ENCODE assay signal across 15 cellular contexts in genomic region chr17:55140751-55141150, GRCh38.
DNase-seq lines count a peak whose midpoint lies in the region; ATAC-seq, FAIRE-seq and TF ChIP-seq lines count a peak whose summit lies in the region.
"Had no signal": no experiment of that assay in that cellular context is flagged by ENCODE, and none has a peak within 500 bp of the region (broad histone marks: within the 10 kb centered on the region; RNA-seq: fewer than 3 reads in every experiment).

No MANE protein-coding gene starts in this region.

- peak overlapping the region; percentile 32; the same call in 1 of the 2 replicates for H3K27ac ChIP-seq in SK-N-MC
- no peak overlapping the region for H3K27ac ChIP-seq in keratinocyte (ENCODE audit: control insufficient read depth, insufficient read depth, low read length)
- H3K27ac ChIP-seq: 22Rv1; BLaER1 treated with 17β-estradiol and CSF1 and Interleukin-3, amounts not matched to agents 10 nM and 100 nM; GM23248 had no signal

- POLR2A ChIA-PET in naive thymus-derived CD8-positive, alpha-beta T cell (lab: Charles Lee): no interaction called here

- no peaks in the 10 kb centered on the region for H3K9me3 Mint-ChIP-seq in naive thymus-derived CD8-positive, alpha-beta T cell

- FAIRE-seq in keratinocyte (lab: Jason Lieb, UNC) (peak; percentile 52), H54 (lab: Jason Lieb, UNC) (no peak)

- DNase-seq in NCI-H82 (lab: John Stamatoyannopoulos, UW): peak; percentile 38
- no peak for DNase-seq in NCI-H82 treated with DMSO at 0.1 percent for 48 hours (lab: John Stamatoyannopoulos, UW; ENCODE audit: unreplicated experiment)
- peak; percentile 39 for DNase-seq in SK-N-MC (ENCODE audit: low read depth, low spot score)
- no peak for DNase-seq in keratinocyte (ENCODE audit: low read depth, low spot score)
- no peak for DNase-seq in naive thymus-derived CD8-positive, alpha-beta T cell
- no peak for DNase-seq in H54 (ENCODE audit: insufficient read length, low spot score)
- DNase-seq in NCI-H187 (lab: John Stamatoyannopoulos, UW): no peak
- DNase-seq: ACHN; CD4-positive, CD25-positive, alpha-beta regulatory T cell; DMS53; GM23248; H7; KBM-7 had no signal

- no peak for TF ChIP-seq CTCF in keratinocyte (optimal IDR thresholded peaks at IDR 0.05 in 1 of 3, IDR thresholded peaks at IDR 0.05 in 1 of 3, conservative IDR thresholded peaks at IDR 0.05 in 1 of 3; ENCODE audit: extremely low read depth in 1 of 3, insufficient read depth in 2 of 3, low read length in 3 of 3)

- dilution Hi-C loops in keratinocyte (cut with MboI; ENCODE audit: extremely low pct_ligation_motif_present, low sequenced_read_pairs): no loop called here

- TF ChIP-seq POLR2A in H54 (IDR thresholded peaks at IDR 0.05; ENCODE audit: low read depth, low read length): no peak

- no peaks in the 10 kb centered on the region for H3K79me2 ChIP-seq in keratinocyte (ENCODE audit: control insufficient read depth, insufficient read depth, low read length)

- no peak overlapping the region for H3K4me2 ChIP-seq in keratinocyte (ENCODE audit: control insufficient read depth, extremely low read depth, insufficient read depth, low read depth, low read length)
- H3K4me2 ChIP-seq: BLaER1 treated with 17β-estradiol and CSF1 and Interleukin-3, amounts not matched to agents 10 nM and 100 nM had no signal

- H3K4me3 ChIP-seq in SK-N-MC: no peak overlapping the region
- H3K4me3 ChIP-seq in keratinocyte (ENCODE audit: control insufficient read depth in 2 of 3, extremely low read depth in 1 of 3, insufficient read depth in 2 of 3, low read depth in 1 of 3, low read length in 3 of 3): no peak overlapping the region
- H3K4me3 ChIP-seq: BLaER1 treated with 17β-estradiol and CSF1 and Interleukin-3, amounts not matched to agents 10 nM and 100 nM; GM23248 had no signal

- H3K9ac ChIP-seq in SK-N-MC (ENCODE audit: insufficient read length) (no peak overlapping the region), keratinocyte (ENCODE audit: control insufficient read depth, extremely low read depth, insufficient read depth, low read length) (no peak overlapping the region)
- H3K9ac ChIP-seq: BLaER1 treated with 17β-estradiol and CSF1 and Interleukin-3, amounts not matched to agents 10 nM and 100 nM; GM23248 had no signal

- no peaks in the 10 kb centered on the region for H3K4me1 Mint-ChIP-seq in naive thymus-derived CD8-positive, alpha-beta T cell

- no peak overlapping the region for H2AFZ ChIP-seq in keratinocyte (ENCODE audit: control insufficient read depth, low read length)
- H2AFZ ChIP-seq: GM23248 had no signal

- no peaks in the 10 kb centered on the region for H3K9me3 ChIP-seq in SK-N-MC (ENCODE audit: low read depth, low read length)
- H3K9me3 ChIP-seq in keratinocyte (ENCODE audit: control insufficient read depth, low read depth, low read length): no peaks in the 10 kb centered on the region
- H3K9me3 ChIP-seq: BLaER1 treated with 17β-estradiol and CSF1 and Interleukin-3, amounts not matched to agents 10 nM and 100 nM had no signal

- peaks cover 4 to 44% (median 28%) of the 10 kb centered on the region in 3 donors for H3K36me3 Mint-ChIP-seq in naive thymus-derived CD8-positive, alpha-beta T cell

- H3K4me3 Mint-ChIP-seq in naive thymus-derived CD8-positive, alpha-beta T cell: no peak overlapping the region
- H3K4me3 Mint-ChIP-seq: CD4-positive, CD25-positive, alpha-beta regulatory T cell had no signal

- no peaks in the 10 kb centered on the region for H3K9me1 ChIP-seq in keratinocyte (ENCODE audit: control insufficient read depth, extremely low read depth, insufficient read depth, low read length)

- peaks cover 8% of the 10 kb centered on the region; the same call in 1 of the 2 replicates for H3K36me3 ChIP-seq in SK-N-MC (ENCODE audit: insufficient read depth, low read length)
- no peaks in the 10 kb centered on the region for H3K36me3 ChIP-seq in keratinocyte (ENCODE audit: control insufficient read depth in 2 of 2, extremely low read depth in 1 of 2, insufficient read depth in 2 of 2, low read length in 2 of 2)

- H3K27ac Mint-ChIP-seq in naive thymus-derived CD8-positive, alpha-beta T cell: no peak overlapping the region

- no peak for ATAC-seq in naive thymus-derived CD8-positive, alpha-beta T cell

- no peaks in the 10 kb centered on the region for H3K4me1 ChIP-seq in keratinocyte (ENCODE audit: control insufficient read depth, extremely low read depth, insufficient read depth, low read length)
- H3K4me1 ChIP-seq: BLaER1 treated with 17β-estradiol and CSF1 and Interleukin-3, amounts not matched to agents 10 nM and 100 nM had no signal

- H3K27me3 Mint-ChIP-seq in naive thymus-derived CD8-positive, alpha-beta T cell: no peaks in the 10 kb centered on the region
- H3K27me3 Mint-ChIP-seq: CD4-positive, CD25-positive, alpha-beta regulatory T cell had no signal

- no peaks in the 10 kb centered on the region for H4K20me1 ChIP-seq in keratinocyte (ENCODE audit: control insufficient read depth, extremely low read depth, insufficient read depth, low read length)
- H4K20me1 ChIP-seq: BLaER1 treated with 17β-estradiol and CSF1 and Interleukin-3, amounts not matched to agents 10 nM and 100 nM had no signal

- no peaks in the 10 kb centered on the region for H3K27me3 ChIP-seq in keratinocyte (ENCODE audit: control insufficient read depth, extremely low read depth, insufficient read depth, low read length)
- H3K27me3 ChIP-seq: BLaER1 treated with 17β-estradiol and CSF1 and Interleukin-3, amounts not matched to agents 10 nM and 100 nM had no signal

Comparison
In these comparisons a context has a peak if more than half of its experiments do, and no peak if none do; other contexts are left out.
1. DNase-seq: peak in NCI-H82 (single experiment) and SK-N-MC (single experiment); none in NCI-H82 treated with DMSO at 0.1 percent for 48 hours (single experiment), keratinocyte (single experiment), naive thymus-derived CD8-positive, alpha-beta T cell (0 of 10), H54 (single experiment) and NCI-H187 (0 of 2).